In genomic region chr6:27826612-27826985, GRCh38 we compare ENCODE assay signal across 8 cellular contexts.
DNase-seq lines count a peak whose midpoint lies in the region; ATAC-seq, FAIRE-seq and TF ChIP-seq lines count a peak whose summit lies in the region.
"Not testable (repeated sequence)": the region's sequence is repeated elsewhere in the genome, so short reads cannot be mapped to it uniquely, and the experiment has no call there.

No MANE protein-coding gene starts in this region.

- H3K4me2 ChIP-seq in H9 (ENCODE audit: insufficient read depth, insufficient read length, low read length); K562 (ENCODE audit: insufficient read depth, low read length): not testable (repeated sequence)

- not testable (repeated sequence) for H3K9me1 ChIP-seq in K562 (ENCODE audit: control insufficient read depth, insufficient read depth, low read length)

- H3K27ac ChIP-seq in H9 (ENCODE audit: insufficient read length, low read depth, low read length); K562 (ENCODE audit: extremely low read depth, low read depth, low read length): not testable (repeated sequence)
- H3K27ac ChIP-seq in RWPE1, result peak overlapping the region; percentile 70

- H4K91ac ChIP-seq in H9 (ENCODE audit: insufficient read length, low read depth, low read length), result not testable (repeated sequence)

- peaks cover 31% of the 10 kb centered on the region for H3K36me3 ChIP-seq in K562 (ENCODE audit: control insufficient read depth, insufficient read depth, low read length)

- not testable (repeated sequence) for H4K20me1 ChIP-seq in H9 (ENCODE audit: control insufficient read depth, insufficient read depth, insufficient read length)
- peaks cover 32% of the 10 kb centered on the region for H4K20me1 ChIP-seq in K562 (replicated peaks; ENCODE audit: control insufficient read depth, insufficient read depth, low read length)

- not testable (repeated sequence) for H3K27me3 ChIP-seq in H9 (ENCODE audit: insufficient read depth, low read length); K562 (ENCODE audit: control insufficient read depth in 2 of 2, insufficient read depth in 2 of 2, low read length in 2 of 2)

- ATAC-seq in activated T-cell treated with anti-CD3 and anti-CD28 coated beads, Interleukin-2, amount 50 U/mL, for 72 hours (replicated peaks in 1 of 2); K562: not testable (repeated sequence)

- not testable (repeated sequence) for H3K27me3 Mint-ChIP-seq in H9 (ENCODE audit: low read depth); activated CD4-positive, alpha-beta T cell treated with anti-CD3 and anti-CD28 coated beads, Interleukin-2, amount 10 ng/mL, durations not matched to agents 24 days and 14 days; activated T-cell treated with anti-CD3 and anti-CD28 coated beads, Interleukin-2, amount 50 U/mL, for 72 hours (ENCODE audit: low read depth); type B pancreatic cell
- H3K27me3 Mint-ChIP-seq in glutamatergic neuron (ENCODE audit: unreplicated experiment) (peaks cover 22% of the 10 kb centered on the region), neural crest cell (ENCODE audit: low read depth) (peaks cover 28% of the 10 kb centered on the region)

- not testable (repeated sequence) for TF ChIP-seq POLR2A in K562 (conservative IDR thresholded peaks at IDR 0.05)

- not testable (repeated sequence) for H3K23me2 ChIP-seq in H9 (ENCODE audit: insufficient read length, low read depth, low read length, poor library complexity, severe bottlenecking)

- not testable (repeated sequence) for H2AFZ ChIP-seq in H9 (ENCODE audit: low read length); K562 (ENCODE audit: low read depth, low read length)

- not testable (repeated sequence) for H2BK20ac ChIP-seq in H9 (ENCODE audit: low read depth, low read length, poor library complexity, severe bottlenecking)

- not testable (repeated sequence) for H3K9me3 ChIP-seq in H9 (ENCODE audit: control insufficient read depth, low read depth, low read length); K562 (replicated peaks; ENCODE audit: control insufficient read depth, insufficient read depth, low read depth, low read length)

- intact Hi-C loops in activated CD4-positive, alpha-beta T cell treated with anti-CD3 and anti-CD28 coated beads, Interleukin-2, amount 10 ng/mL, durations not matched to agents 24 days and 14 days (cut with micrococcal nuclease); K562 (cut with micrococcal nuclease): not testable (repeated sequence)

- not testable (repeated sequence) for H2AK5ac ChIP-seq in H9 (ENCODE audit: insufficient read length, low read length)

- in situ Hi-C loops in K562 (cut with MboI), result not testable (repeated sequence)

- not testable (repeated sequence) for H3K18ac ChIP-seq in H9 (ENCODE audit: insufficient read length, low read depth, low read length)

- not testable (repeated sequence) for H2BK15ac ChIP-seq in H9 (ENCODE audit: low read depth, low read length)

- H3K14ac ChIP-seq in H9 (ENCODE audit: insufficient read depth, low read length), result not testable (repeated sequence)

- not testable (repeated sequence) for H2BK12ac ChIP-seq in H9 (ENCODE audit: insufficient read length, low read depth, low read length)

- H3K9me3 Mint-ChIP-seq in H9, result peaks cover 15 to 18% of the 10 kb centered on the region in 2 experiments
- not testable (repeated sequence) for H3K9me3 Mint-ChIP-seq in activated CD4-positive, alpha-beta T cell treated with anti-CD3 and anti-CD28 coated beads, Interleukin-2, amount 10 ng/mL, durations not matched to agents 24 days and 14 days; activated T-cell treated with anti-CD3 and anti-CD28 coated beads, Interleukin-2, amount 50 U/mL, for 72 hours; neural crest cell; type B pancreatic cell
- H3K9me3 Mint-ChIP-seq in glutamatergic neuron (ENCODE audit: unreplicated experiment), result peaks cover 28% of the 10 kb centered on the region

- H3K56ac ChIP-seq in H9 (ENCODE audit: insufficient read length, low read depth, low read length), result not testable (repeated sequence)

- TF ChIP-seq EP300 in K562 (IDR thresholded peaks at IDR 0.05; ENCODE audit: low read length), result not testable (repeated sequence)

- not testable (repeated sequence) for H2BK120ac ChIP-seq in H9 (ENCODE audit: low read depth, low read length, poor library complexity, severe bottlenecking)

- H3K79me2 ChIP-seq in H9 (ENCODE audit: insufficient read depth, low read length), result not testable (repeated sequence)
- peaks cover 47% of the 10 kb centered on the region for H3K79me2 ChIP-seq in K562 (ENCODE audit: control insufficient read depth, insufficient read depth, low read length)

- not testable (repeated sequence) for H3T11ph ChIP-seq in H9 (ENCODE audit: low read length)

- DNase-seq in H9; RWPE1 (ENCODE audit: low spot score); activated CD4-positive, alpha-beta T cell treated with anti-CD3 and anti-CD28 coated beads, Interleukin-2, amount 10 ng/mL, durations not matched to agents 24 days and 14 days; activated T-cell treated with anti-CD3 and anti-CD28 coated beads, Interleukin-2, amount 50 U/mL, for 72 hours; K562 (ENCODE audit: extremely low read depth in 1 of 4, low spot score in 3 of 4); glutamatergic neuron; neural crest cell (ENCODE audit: low read depth, low spot score); type B pancreatic cell (ENCODE audit: extremely low spot score, unreplicated experiment): not testable (repeated sequence)

- no CpG with 5 or more reads among the region's 30 CpGs for WGBS in H9 (ENCODE audit: extremely low coverage, insufficient read length, low lambda C conversion rate)
- WGBS in K562 (ENCODE audit: insufficient coverage, low coverage, missing lambda C conversion rate), result 13% methylated on average over 6 of the region's 30 CpGs

- H4K8ac ChIP-seq in H9 (replicated peaks; ENCODE audit: insufficient read length, low read depth, low read length), result not testable (repeated sequence)

- H3K9ac ChIP-seq in H9 (ENCODE audit: extremely low read depth, insufficient read length, low read length), result not testable (repeated sequence)
- H3K9ac ChIP-seq in K562 (ENCODE audit: insufficient read depth in 1 of 2, low read depth in 2 of 2, low read length in 2 of 2), result peak overlapping the region in 1 of 2 experiments; percentile 65; a peak in 2 of 4 replicates

- H4K5ac ChIP-seq in H9 (ENCODE audit: insufficient read length, low read depth, low read length), result not testable (repeated sequence)

- H3K4me1 ChIP-seq in H9 (ENCODE audit: insufficient read depth, low read length); K562 (replicated peaks in 1 of 2; ENCODE audit: control insufficient read depth in 2 of 2, insufficient read depth in 2 of 2, low read length in 2 of 2): not testable (repeated sequence)

- FAIRE-seq in K562 (lab: Jason Lieb, UNC), result not testable (repeated sequence)

- BruUV-seq in K562 (replicated peaks; lab: Mats Ljungman, UMichigan), result not testable (repeated sequence)

- H3K4me3 Mint-ChIP-seq in H9 (peak overlapping the region in 1 of 2 experiments; percentile 81; a peak in 1 of 5 replicates), glutamatergic neuron (ENCODE audit: unreplicated experiment) (peak overlapping the region; percentile 38), neural crest cell (peak overlapping the region; percentile 93), type B pancreatic cell (peak overlapping the region; percentile 81)
- H3K4me3 Mint-ChIP-seq in activated CD4-positive, alpha-beta T cell treated with anti-CD3 and anti-CD28 coated beads, Interleukin-2, amount 10 ng/mL, durations not matched to agents 24 days and 14 days, result peak overlapping the region; percentile 80
- H3K4me3 Mint-ChIP-seq in activated T-cell treated with anti-CD3 and anti-CD28 coated beads, Interleukin-2, amount 50 U/mL, for 72 hours, result peak overlapping the region; percentile 68 to 81

- not testable (repeated sequence) for H3K4ac ChIP-seq in H9 (ENCODE audit: low read depth, low read length)

- H3K27ac Mint-ChIP-seq in H9 (peak overlapping the region in 2 of 3 experiments; percentile 82 to 91; a peak in 3 of 7 replicates), glutamatergic neuron (ENCODE audit: unreplicated experiment) (peak overlapping the region; percentile 78), neural crest cell (ENCODE audit: unreplicated experiment) (peak overlapping the region; percentile 94), type B pancreatic cell (peak overlapping the region; percentile 93)
- H3K27ac Mint-ChIP-seq in activated CD4-positive, alpha-beta T cell treated with anti-CD3 and anti-CD28 coated beads, Interleukin-2, amount 10 ng/mL, durations not matched to agents 24 days and 14 days, result peak overlapping the region; percentile 88
- H3K27ac Mint-ChIP-seq in activated T-cell treated with anti-CD3 and anti-CD28 coated beads, Interleukin-2, amount 50 U/mL, for 72 hours, result not testable (repeated sequence)

- H2BK5ac ChIP-seq in H9 (ENCODE audit: insufficient read length, low read length), result not testable (repeated sequence)

- POLR2A ChIA-PET in RWPE1 (lab: Yijun Ruan, JAX; ENCODE audit: low non-redundant PET); K562 (lab: Yijun Ruan, JAX): not testable (repeated sequence)

- H3K36me3 Mint-ChIP-seq in H9 (ENCODE audit: insufficient read depth in 1 of 3, low read depth in 3 of 3) (peaks cover 13 to 27% (median 24%) of the 10 kb centered on the region in 3 experiments), neural crest cell (ENCODE audit: low read depth) (peaks cover 23% of the 10 kb centered on the region), type B pancreatic cell (peaks cover 14% of the 10 kb centered on the region)
- H3K36me3 Mint-ChIP-seq in activated CD4-positive, alpha-beta T cell treated with anti-CD3 and anti-CD28 coated beads, Interleukin-2, amount 10 ng/mL, durations not matched to agents 24 days and 14 days (ENCODE audit: low read depth); activated T-cell treated with anti-CD3 and anti-CD28 coated beads, Interleukin-2, amount 50 U/mL, for 72 hours (ENCODE audit: insufficient read depth in 2 of 2); glutamatergic neuron (ENCODE audit: unreplicated experiment): not testable (repeated sequence)

- peak overlapping the region; percentile 25; the same call in 1 of the 2 replicates for H3K4me3 ChIP-seq in K562

- not testable (repeated sequence) for TF ChIP-seq RAD21 in K562 (CRISPR knock-in tag; conservative IDR thresholded peaks at IDR 0.05 in 1 of 2, IDR thresholded peaks at IDR 0.05 in 1 of 2)

- not testable (repeated sequence) for H3K23ac ChIP-seq in H9 (ENCODE audit: insufficient read length, low read depth, low read length)

- TF ChIP-seq CTCF in H9 (conservative IDR thresholded peaks at IDR 0.05); RWPE1 (conservative IDR thresholded peaks at IDR 0.05; ENCODE audit: low read depth); K562 (IDR thresholded peaks at IDR 0.05 in 2 of 3, conservative IDR thresholded peaks at IDR 0.05 in 1 of 3; ENCODE audit: insufficient read depth in 2 of 3, low read depth in 1 of 3, low read length in 3 of 3); glutamatergic neuron (IDR thresholded peaks at IDR 0.05; ENCODE audit: partially characterized antibody, unreplicated experiment); neural crest cell (conservative IDR thresholded peaks at IDR 0.05); type B pancreatic cell (conservative IDR thresholded peaks at IDR 0.05): not testable (repeated sequence)

- H3K4me1 Mint-ChIP-seq in H9, result peaks cover 28 to 30% of the 10 kb centered on the region in 2 experiments
- peaks cover 46% of the 10 kb centered on the region for H3K4me1 Mint-ChIP-seq in activated CD4-positive, alpha-beta T cell treated with anti-CD3 and anti-CD28 coated beads, Interleukin-2, amount 10 ng/mL, durations not matched to agents 24 days and 14 days
- peaks cover 39% of the 10 kb centered on the region for H3K4me1 Mint-ChIP-seq in activated T-cell treated with anti-CD3 and anti-CD28 coated beads, Interleukin-2, amount 50 U/mL, for 72 hours (ENCODE audit: low read depth)
- H3K4me1 Mint-ChIP-seq in glutamatergic neuron (ENCODE audit: low read depth, unreplicated experiment), result not testable (repeated sequence)
- H3K4me1 Mint-ChIP-seq in neural crest cell, result peaks cover 58% of the 10 kb centered on the region
- H3K4me1 Mint-ChIP-seq in type B pancreatic cell (ENCODE audit: unreplicated experiment), result peaks cover 15% of the 10 kb centered on the region

- not testable (repeated sequence) for H3K79me1 ChIP-seq in H9 (ENCODE audit: insufficient read depth, low read depth, low read length, poor library complexity, severe bottlenecking)

- CTCF ChIA-PET in RWPE1 (lab: Yijun Ruan, JAX); K562 (lab: Yijun Ruan, JAX; ENCODE audit: low intra/inter-chr PET ratio): not testable (repeated sequence)
